ENCODE assay signal across 31 cellular contexts in genomic region chr6:132052096-132052495, GRCh38.
"Had no signal": no experiment of that assay in that cellular context is flagged by ENCODE, and none has a peak within 500 bp of the region (broad histone marks: within the 10 kb centered on the region; RNA-seq: fewer than 3 reads in every experiment).

No MANE protein-coding gene starts in this region.

- H3K4me3 ChIP-seq: SJSA1 had no signal

- H3K9me3 ChIP-seq: SJSA1 had no signal

- DNase-seq: activated B cell treated with CpG ODN at 0.5 μM for 24 hours; activated CD4-positive, alpha-beta memory T cell treated with anti-CD3 and anti-CD28 coated beads for 36 hours; activated CD4-positive, alpha-beta T cell treated with anti-CD3 and anti-CD28 coated beads for 4 hours; activated CD4-positive, alpha-beta T cell treated with anti-CD3 and anti-CD28 coated beads, Interleukin-2, amount 50 U/mL, for 1 hour; activated CD4-positive, CD25-positive, alpha-beta regulatory T cell treated with anti-CD3 and anti-CD28 coated beads, Interleukin-2, amount 50 U/mL, for 72 hours; activated CD8-positive, alpha-beta memory T cell treated with anti-CD3 and anti-CD28 coated beads, Interleukin-2, amount 50 U/mL, for 4 hours; activated naive CD4-positive, alpha-beta T cell treated with anti-CD3 and anti-CD28 coated beads, Interleukin-2, amount 10 ng/mL, durations not matched to agents 7 days and 5 days; activated T-cell treated with anti-CD3 and anti-CD28 coated beads for 4 hours; activated T-cell treated with anti-CD3 and anti-CD28 coated beads, Interleukin-2, amount 50 U/mL, for 4 hours; amniotic stem cell; aorta; brain microvascular endothelial cell; central memory CD4-positive, alpha-beta T cell; NCI-H1105; NCI-H1417 treated with DMSO at 0.1 percent for 48 hours; NCI-H187 treated with DMSO at 0.1 percent for 48 hours; NCI-H2081; NCI-H2171 treated with DMSO at 0.1 percent for 48 hours; NCI-H2227 treated with DMSO at 0.1 percent for 48 hours; NCI-H446 treated with DMSO at 0.1 percent for 48 hours; NCI-H524; NCI-H69; NCI-H82; SHP77; SW 1271; T-helper 1 cell; T-helper 2 cell; T-helper 9 cell had no signal

- H3K36me3 ChIP-seq: brain microvascular endothelial cell, SJSA1 had no signal

- ATAC-seq: activated T-cell treated with anti-CD3 and anti-CD28 coated beads, Interleukin-2, amount 50 U/mL, for 4 hours; Panc1 had no signal

- H3K27me3 ChIP-seq: brain microvascular endothelial cell, SJSA1 had no signal

- H3K27ac ChIP-seq: brain microvascular endothelial cell, SJSA1, VCaP had no signal
